In the genomic region with DNA sequence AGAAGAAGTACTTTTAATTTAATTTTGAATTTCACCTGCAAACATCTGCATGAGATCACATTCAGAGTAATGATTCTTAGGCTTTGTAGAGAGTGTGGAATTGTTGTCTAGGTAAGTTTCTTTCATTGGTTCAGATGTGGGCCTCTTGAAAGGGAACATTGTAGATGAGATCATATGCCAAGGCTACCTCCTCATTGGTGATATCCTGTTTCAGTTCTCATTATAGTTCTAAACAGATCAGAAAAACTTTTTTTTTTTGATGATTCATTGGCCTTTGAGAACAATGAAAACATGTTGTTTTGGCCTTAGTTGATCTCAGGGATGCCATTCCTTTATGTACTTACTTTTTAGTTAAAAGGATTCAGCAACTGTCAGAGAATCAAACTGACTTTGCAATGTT, we compare ENCODE assay signal across 11 cellular contexts. TPM values are rescaled to one million over a fixed set of nuclear protein-coding genes. Genes with fewer than 3 reads are reported as not detected.
A peak's percentile ranks its signal among the peaks of the same experiment; 100 is the strongest.
DNase-seq lines count a peak whose midpoint lies in the region; ATAC-seq and TF ChIP-seq lines count a peak whose summit lies in the region.
"Had no signal": no experiment of that assay in that cellular context is flagged by ENCODE, and none has a peak within 500 bp of the region (broad histone marks: within the 10 kb centered on the region; RNA-seq: fewer than 3 reads in every experiment).

No MANE protein-coding gene starts in this region.

- no peaks in the 10 kb centered on the region for H3K27me3 Mint-ChIP-seq in activated T-cell treated with anti-CD3 and anti-CD28 coated beads, Interleukin-2, amount 50 U/mL, for 4 hours (ENCODE audit: low read depth)
- no peaks in the 10 kb centered on the region for H3K27me3 Mint-ChIP-seq in stimulated activated naive CD8-positive, alpha-beta T cell treated with anti-CD3 and anti-CD28 coated beads, Interleukin-15, Interleukin-2, amounts not matched to agents 100 ng/mL and 50 ng/mL, for 24 hours

- TF ChIP-seq POLR2A in heart left ventricle (IDR thresholded peaks at IDR 0.05) = no peak

- peak overlapping the region; percentile 67 for H3K27ac Mint-ChIP-seq in stimulated activated naive CD8-positive, alpha-beta T cell treated with anti-CD3 and anti-CD28 coated beads, Interleukin-15, Interleukin-2, amounts not matched to agents 100 ng/mL and 50 ng/mL, for 24 hours

- no peaks in the 10 kb centered on the region for H3K36me3 ChIP-seq in heart left ventricle
- H3K36me3 ChIP-seq: BLaER1 had no signal

- H3K4me3 ChIP-seq in heart left ventricle = no peak overlapping the region
- H3K4me3 ChIP-seq: BLaER1 had no signal

- intact Hi-C loops in heart left ventricle (cut with DNase I) = no loop called here

- TF ChIP-seq CTCF in heart left ventricle (IDR thresholded peaks at IDR 0.05) = no peak

- no peaks in the 10 kb centered on the region for H3K36me3 Mint-ChIP-seq in activated T-cell treated with anti-CD3 and anti-CD28 coated beads, Interleukin-2, amount 50 U/mL, for 4 hours (ENCODE audit: insufficient read depth)
- no peaks in the 10 kb centered on the region for H3K36me3 Mint-ChIP-seq in stimulated activated naive CD8-positive, alpha-beta T cell treated with anti-CD3 and anti-CD28 coated beads, Interleukin-15, Interleukin-2, amounts not matched to agents 100 ng/mL and 50 ng/mL, for 24 hours (ENCODE audit: low read depth)

- H3K4me1 ChIP-seq in heart left ventricle = no peaks in the 10 kb centered on the region
- H3K4me1 ChIP-seq: BLaER1 had no signal

- DNase-seq in activated T-cell treated with anti-CD3 and anti-CD28 coated beads, Interleukin-2, amount 50 U/mL, for 4 hours = no peak
- DNase-seq in activated T-cell treated with anti-CD3 and anti-CD28 coated beads for 4 hours (no peak), NCI-H2107 treated with DMSO at 0.1 percent for 48 hours (lab: John Stamatoyannopoulos, UW; ENCODE audit: unreplicated experiment) (peak; percentile 41), dermis blood vessel endothelial cell (peak; percentile 89), heart left ventricle (no peak), superior temporal gyrus (ENCODE audit: extremely low spot score) (no peak)
- DNase-seq: activated CD4-positive, alpha-beta T cell treated with anti-CD3 and anti-CD28 coated beads, Interleukin-2, amount 50 U/mL, for 48 hours; NCI-H526 treated with DMSO at 0.1 percent for 48 hours had no signal

- no peaks in the 10 kb centered on the region for H3K9me3 ChIP-seq in heart left ventricle
- H3K9me3 ChIP-seq: BLaER1 had no signal

- peaks cover 6% of the 10 kb centered on the region for H3K4me1 Mint-ChIP-seq in activated T-cell treated with anti-CD3 and anti-CD28 coated beads, Interleukin-2, amount 50 U/mL, for 4 hours (ENCODE audit: low read depth)
- H3K4me1 Mint-ChIP-seq in stimulated activated naive CD8-positive, alpha-beta T cell treated with anti-CD3 and anti-CD28 coated beads, Interleukin-15, Interleukin-2, amounts not matched to agents 100 ng/mL and 50 ng/mL, for 24 hours (ENCODE audit: low read depth) = peaks cover 29% of the 10 kb centered on the region

- H3K27me3 ChIP-seq in heart left ventricle = no peaks in the 10 kb centered on the region
- H3K27me3 ChIP-seq: BLaER1 had no signal

- ATAC-seq in activated T-cell treated with anti-CD3 and anti-CD28 coated beads, Interleukin-2, amount 50 U/mL, for 4 hours = peak; percentile 96 to 99
- ATAC-seq in heart left ventricle (no peak), HG03460 (IDR thresholded peaks at IDR 0.05; ENCODE audit: unreplicated experiment) (no peak)

- H3K4me3 Mint-ChIP-seq in activated T-cell treated with anti-CD3 and anti-CD28 coated beads, Interleukin-2, amount 50 U/mL, for 4 hours = no peak overlapping the region
- H3K4me3 Mint-ChIP-seq in stimulated activated naive CD8-positive, alpha-beta T cell treated with anti-CD3 and anti-CD28 coated beads, Interleukin-15, Interleukin-2, amounts not matched to agents 100 ng/mL and 50 ng/mL, for 24 hours = no peak overlapping the region

- H3K9me3 Mint-ChIP-seq in activated T-cell treated with anti-CD3 and anti-CD28 coated beads, Interleukin-2, amount 50 U/mL, for 4 hours = no peaks in the 10 kb centered on the region
- no peaks in the 10 kb centered on the region for H3K9me3 Mint-ChIP-seq in stimulated activated naive CD8-positive, alpha-beta T cell treated with anti-CD3 and anti-CD28 coated beads, Interleukin-15, Interleukin-2, amounts not matched to agents 100 ng/mL and 50 ng/mL, for 24 hours

- H3K27ac ChIP-seq in heart left ventricle = no peak overlapping the region
- H3K27ac ChIP-seq: BLaER1 had no signal

RNA-seq across cellular contexts. Expression of gene EML6, which starts 44.5 kb away (rescaled TPM):
- under 1 TPM; 0.28 to 0.71 (median 0.55) TPM for total RNA-seq in activated T-cell treated with anti-CD3 and anti-CD28 coated beads, Interleukin-2, amount 50 U/mL, for 4 hours
- total RNA-seq in dermis blood vessel endothelial cell (0.17 and 1.1 TPM in 2 replicates), heart left ventricle (1 to 10 TPM in 2 of 9 donors, under 1 TPM in 7; 0.08 to 1.2 (median 0.58) TPM)
- polyA plus RNA-seq in heart left ventricle = under 1 TPM; 0.34 to 0.91 TPM

Comparison
In these comparisons a context has a peak if more than half of its experiments do, and no peak if none do; other contexts are left out.
1. ATAC-seq: peak in activated T-cell treated with anti-CD3 and anti-CD28 coated beads, Interleukin-2, amount 50 U/mL, for 4 hours (2 of 2); none in heart left ventricle (0 of 4) and HG03460 (single experiment).
2. DNase-seq: peak in NCI-H2107 treated with DMSO at 0.1 percent for 48 hours (single experiment) and dermis blood vessel endothelial cell (single experiment); none in activated T-cell treated with anti-CD3 and anti-CD28 coated beads, Interleukin-2, amount 50 U/mL, for 4 hours (single experiment), activated T-cell treated with anti-CD3 and anti-CD28 coated beads for 4 hours (single experiment), heart left ventricle (0 of 5) and superior temporal gyrus (single experiment).